7 cellular contexts compared by ENCODE assay signal in the genomic region with DNA sequence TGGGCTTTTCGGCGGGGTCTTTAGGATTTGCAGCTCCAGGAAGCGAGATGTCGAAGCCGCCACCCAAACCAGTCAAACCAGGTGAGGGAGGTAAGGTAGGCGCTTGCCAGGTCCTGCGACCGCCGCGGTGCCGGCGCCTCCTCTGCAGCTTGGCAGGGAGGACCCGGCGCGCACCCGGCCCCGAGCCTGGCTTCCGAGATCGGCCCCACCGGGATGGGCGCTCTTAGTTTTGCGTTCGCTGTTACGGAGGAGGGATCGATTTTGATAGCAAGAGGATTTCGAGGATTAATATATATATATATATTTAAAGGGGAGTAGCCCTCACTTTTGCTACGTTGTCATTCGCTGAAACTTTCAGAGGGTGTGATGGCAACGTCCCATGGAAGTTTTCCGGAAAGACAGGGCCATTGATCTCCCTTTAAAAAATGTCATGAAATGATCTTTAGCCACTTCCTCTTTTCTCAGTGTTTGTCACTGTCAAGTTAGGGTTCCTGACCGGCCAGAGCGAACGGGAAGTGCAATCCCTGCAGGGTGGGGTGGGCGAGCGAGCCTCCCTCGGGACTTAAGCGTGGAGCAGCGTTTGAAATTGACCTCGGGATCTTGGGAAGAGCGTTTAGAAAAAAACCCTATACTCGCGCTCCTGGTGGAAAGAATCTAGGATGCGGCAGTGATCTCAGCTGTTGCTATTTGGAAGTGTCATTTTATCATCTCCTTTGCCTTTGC. TPM values are rescaled to one million over a fixed set of nuclear protein-coding genes. Genes with fewer than 3 reads are reported as not detected.
A peak's percentile ranks its signal among the peaks of the same experiment; 100 is the strongest.
DNase-seq lines count a peak whose midpoint lies in the region; ATAC-seq and TF ChIP-seq lines count a peak whose summit lies in the region.

No MANE protein-coding gene starts in this region.

- TF ChIP-seq CTCF in astrocyte of the cerebellum (IDR thresholded peaks at IDR 0.05; ENCODE audit: low read depth, low read length, missing control alignments) (peak; percentile 44), psoas muscle (IDR thresholded peaks at IDR 0.05) (peak; percentile 46)

- H3K4me1 ChIP-seq in right cardiac atrium (ENCODE audit: control insufficient read depth, insufficient read depth, low read length) (peaks cover 5% of the 10 kb centered on the region), psoas muscle (peaks cover 21% of the 10 kb centered on the region)

- DNase-seq in G401 (ENCODE audit: low spot score) (peak; percentile 53), HPDE6-E6E7 (ENCODE audit: extremely low spot score) (peak; percentile 53), RPMI7951 (ENCODE audit: low read depth) (peak; percentile 63), astrocyte of the cerebellum (ENCODE audit: low read depth) (no peak), right cardiac atrium (peak; percentile 77 to 88 (median 84)), psoas muscle (peak; percentile 71 to 83)

- in situ Hi-C loops in G401 (cut with HindIII; ENCODE audit: low sequenced_read_pairs) (no loop called here), astrocyte of the cerebellum (cut with HindIII; ENCODE audit: low sequenced_read_pairs) (no loop called here)

- peak; percentile 31 for ATAC-seq in GM21423 (IDR thresholded peaks at IDR 0.05; ENCODE audit: unreplicated experiment)
- ATAC-seq in right cardiac atrium = peak; percentile 15 to 50
- ATAC-seq in psoas muscle = peak; percentile 10 to 46 (median 18)

- H3K9me3 ChIP-seq in right cardiac atrium (ENCODE audit: control insufficient read depth, low read length) (no peaks in the 10 kb centered on the region), psoas muscle (no peaks in the 10 kb centered on the region)

- H3K27me3 ChIP-seq in right cardiac atrium (ENCODE audit: control insufficient read depth, insufficient read depth) (no peaks in the 10 kb centered on the region), psoas muscle (ENCODE audit: insufficient read depth in 3 of 3, low read length in 2 of 3) (no peaks in the 10 kb centered on the region)

- no peaks in the 10 kb centered on the region for H3K36me3 ChIP-seq in psoas muscle (ENCODE audit: insufficient read depth in 1 of 2, low read depth in 1 of 2)

- H3K27ac ChIP-seq in right cardiac atrium (ENCODE audit: low read length) = peak overlapping the region; percentile 99
- peak overlapping the region; percentile 96 for H3K27ac ChIP-seq in psoas muscle

- H3K4me3 ChIP-seq in astrocyte of the cerebellum (ENCODE audit: low read depth, low read length) (peak overlapping the region; percentile 92), right cardiac atrium (ENCODE audit: low read length) (peak overlapping the region; percentile 97), psoas muscle (peak overlapping the region; percentile 90)

- intact Hi-C loops in right cardiac atrium (cut with DNase I) (loop anchor here in 1 of 4 donors (10.0 kb wide), 1 partner anchor 916 kb away; no protein-coding TSS in a partner anchor), psoas muscle (cut with DNase I) (loop anchor here (2.0 to 5.0 kb wide), 3 partner anchors 20 to 137 kb away; a partner anchor contains a TSS)

- under 1% methylated on average over 43 of the region's 43 CpGs for WGBS in right cardiac atrium
- WGBS in psoas muscle, 3 donors = 0 to 1% (median 0%) methylated on average over 41 to 43 of the region's 43 CpGs

RNA-seq across cellular contexts. Expression of a gene that starts 0.5 kb away (rescaled TPM):
- total RNA-seq in G401 (2014; rRNA removed; shearing (Covaris generic)) = 10.0 and 14.0 TPM in 2 replicates
- total RNA-seq in RPMI7951 (2014; rRNA removed; shearing (Covaris generic)) = 43.9 and 49.1 TPM in 2 replicates
- total RNA-seq in right cardiac atrium (10 to 100 TPM; 26.4 to 35.2 (median 29.7) TPM), psoas muscle (10 to 100 TPM in 2 of 4 donors, 1 to 10 TPM in 2; 7.1 to 11.0 (median 9.7) TPM)
- polyA plus RNA-seq in right cardiac atrium (33.8 TPM), psoas muscle (10 to 100 TPM in 2 of 3 donors, 1 to 10 TPM in 1; 9.0 to 19.2 (median 12.4) TPM)

RNA-seq across cellular contexts. Expression of a gene that starts 0.9 kb away (rescaled TPM):
- total RNA-seq in G401 (2014; rRNA removed; shearing (Covaris generic)) = 2.7 and 7.4 TPM in 2 replicates
- total RNA-seq in RPMI7951 (2014; rRNA removed; shearing (Covaris generic)) = 7.6 and 10.3 TPM in 2 replicates
- total RNA-seq in right cardiac atrium = 10 to 100 TPM; 11.6 to 27.3 (median 21.5) TPM
- 30.2 TPM for polyA plus RNA-seq in right cardiac atrium
- 10 to 100 TPM; 12.8 to 33.1 (median 24.6) TPM for total RNA-seq in psoas muscle
- polyA plus RNA-seq in psoas muscle = 10 to 100 TPM; 10.6 to 23.9 (median 21.1) TPM
